In the genomic region with DNA sequence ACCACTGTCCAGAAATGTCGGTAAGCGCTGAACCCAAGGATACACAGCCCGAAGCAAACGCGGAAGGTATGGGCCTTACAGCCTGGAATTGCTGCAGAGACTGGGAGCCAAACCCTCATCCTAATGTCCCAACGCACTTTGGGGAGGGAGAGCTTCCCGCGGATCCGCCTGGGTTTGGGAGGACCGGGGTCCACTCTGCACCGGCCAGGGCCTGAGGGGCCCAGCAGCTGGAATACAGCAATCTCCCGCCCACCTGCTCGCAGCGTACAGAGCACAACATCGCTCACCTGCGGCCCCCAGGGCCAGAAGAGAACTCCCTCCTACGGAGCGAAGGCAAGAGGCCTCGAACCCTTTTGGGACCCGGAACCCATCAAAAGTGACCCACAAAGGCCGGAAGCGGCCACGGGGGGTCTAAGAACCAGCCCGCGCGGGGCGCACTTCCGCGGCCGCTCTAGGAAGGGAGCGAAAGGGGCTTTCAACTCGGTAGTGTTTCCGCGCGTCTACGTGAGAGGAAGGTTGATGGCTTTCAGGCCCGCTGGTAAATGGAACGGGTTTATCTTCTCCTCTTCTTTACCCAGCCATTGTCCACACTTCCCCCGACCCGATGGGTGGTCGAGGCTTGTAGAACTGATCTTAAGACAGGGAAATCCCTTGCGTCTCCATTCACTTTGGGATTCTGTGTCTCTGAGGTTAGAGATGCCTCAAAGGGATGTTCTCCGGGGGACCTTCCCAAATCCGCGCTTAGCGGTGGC, we compare ENCODE assay signal across 8 cellular contexts.
A peak's percentile ranks its signal among the peaks of the same experiment; 100 is the strongest.
DNase-seq lines count a peak whose midpoint lies in the region; TF ChIP-seq lines count a peak whose summit lies in the region.

A gene (minus strand): TSS at position 378 of the 752 bp plus-strand sequence. CDS start 1,342 bp downstream, outside the sequence.

- H3K36me3 ChIP-seq in HEK293 (ENCODE audit: control insufficient read depth in 2 of 2, insufficient read depth in 1 of 2, low read length in 2 of 2), result peaks cover 18 to 34% of the 10 kb centered on the region in 2 experiments; a peak in 2 of 3 replicates

- peak; percentile 94; the same call in 1 of the 2 replicates for TF ChIP-seq CTCF in HEK293 (tag by site-specific recombination; IDR thresholded peaks at IDR 0.05)
- TF ChIP-seq CTCF in astrocyte of the cerebellum (IDR thresholded peaks at IDR 0.05; ENCODE audit: low read depth, low read length, missing control alignments), result peak; percentile 79
- peak; percentile 49 for TF ChIP-seq CTCF in retinal pigment epithelial cell (conservative IDR thresholded peaks at IDR 0.05; ENCODE audit: low read depth, low read length)

- DNase-seq in GM04503 (ENCODE audit: low read depth), result peak; percentile 40
- DNase-seq in NCI-H1105 treated with DMSO at 0.1 percent for 48 hours (lab: John Stamatoyannopoulos, UW), result peak; percentile 87
- DNase-seq in T-helper 2 cell treated with Interferon-gamma antibody and Interleukin-4, amounts not matched to agents 5 μg/mL and 100 μg/mL, for 36 hours (ENCODE audit: low spot score), result peak; percentile 79
- DNase-seq in astrocyte of the cerebellum (ENCODE audit: low read depth), result peak; percentile 55
- peak; percentile 23 to 92 (median 70) for DNase-seq in hypothalamus (lab: John Stamatoyannopoulos, UW)
- peak; percentile 48 for DNase-seq in retinal pigment epithelial cell (ENCODE audit: low read depth)
- DNase-seq in LoVo (ENCODE audit: low spot score), result no peak

- CTCF ChIA-PET in HEK293 (lab: Yijun Ruan, JAX), result interaction anchor here (0.5 to 1.1 kb wide), 4 partner anchors 19 to 312 kb away, joined by 3 to 6 read pairs (median 4); no protein-coding TSS in a partner anchor

- H3K36me3 Mint-ChIP-seq in T-helper 2 cell treated with Interferon-gamma antibody and Interleukin-4, amounts not matched to agents 5 μg/mL and 100 μg/mL, for 36 hours (ENCODE audit: low read depth), result peaks cover 35% of the 10 kb centered on the region

- POLR2A ChIA-PET in HEK293 (lab: Yijun Ruan, JAX), result interaction anchor here (0.8 to 2.0 kb wide), 5 partner anchors 10 to 590 kb away, joined by 3 to 7 read pairs (median 4); a partner anchor contains a TSS

- H3K4me3 Mint-ChIP-seq in T-helper 2 cell treated with Interferon-gamma antibody and Interleukin-4, amounts not matched to agents 5 μg/mL and 100 μg/mL, for 36 hours, result peak within 1 kb of the TSS; percentile 88

- peak within 1 kb of the TSS; percentile 80 for H3K27ac Mint-ChIP-seq in T-helper 2 cell treated with Interferon-gamma antibody and Interleukin-4, amounts not matched to agents 5 μg/mL and 100 μg/mL, for 36 hours

- H3K27ac ChIP-seq in HEK293 (ENCODE audit: extremely low read depth, low read depth, low read length), result peak within 1 kb of the TSS; percentile 75

- H3K9me3 Mint-ChIP-seq in T-helper 2 cell treated with Interferon-gamma antibody and Interleukin-4, amounts not matched to agents 5 μg/mL and 100 μg/mL, for 36 hours, result peaks cover 11% of the 10 kb centered on the region

- H3K9me3 ChIP-seq in HEK293 (ENCODE audit: control insufficient read depth, insufficient read depth, low read depth, low read length), result no peaks in the 10 kb centered on the region

- H3K4me1 ChIP-seq in HEK293 (ENCODE audit: control insufficient read depth, insufficient read depth, low read length), result 0 out of 2 replicates have a peak, but pooled peaks cover 4% of the 10 kb centered on the region

- H3K4me3 ChIP-seq in HEK293 (ENCODE audit: low read depth, low read length) (peak within 1 kb of the TSS; percentile 72), astrocyte of the cerebellum (ENCODE audit: low read depth, low read length) (peak within 1 kb of the TSS; percentile 93), retinal pigment epithelial cell (ENCODE audit: low read length) (peak within 1 kb of the TSS; percentile 96)

- peaks cover 21% of the 10 kb centered on the region for H3K27me3 Mint-ChIP-seq in T-helper 2 cell treated with Interferon-gamma antibody and Interleukin-4, amounts not matched to agents 5 μg/mL and 100 μg/mL, for 36 hours (ENCODE audit: low read depth)

- peaks cover 40% of the 10 kb centered on the region for H3K4me1 Mint-ChIP-seq in T-helper 2 cell treated with Interferon-gamma antibody and Interleukin-4, amounts not matched to agents 5 μg/mL and 100 μg/mL, for 36 hours (ENCODE audit: low read depth)

- in situ Hi-C loops in astrocyte of the cerebellum (cut with HindIII; ENCODE audit: low sequenced_read_pairs), result no loop called here

TF ChIP-seq in HEK293, 187 proteins besides CTCF, POLR2A, EP300 and RAD21 (continues in another document):
- TF ChIP-seq, protein P1, sequence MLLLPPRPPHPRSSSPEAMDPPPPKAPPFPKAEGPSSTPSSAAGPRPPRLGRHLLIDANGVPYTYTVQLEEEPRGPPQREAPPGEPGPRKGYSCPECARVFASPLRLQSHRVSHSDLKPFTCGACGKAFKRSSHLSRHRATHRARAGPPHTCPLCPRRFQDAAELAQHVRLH (tag by site-specific recombination; IDR thresholded peaks at IDR 0.05), result peak; percentile 93
- TF ChIP-seq, protein P2, sequence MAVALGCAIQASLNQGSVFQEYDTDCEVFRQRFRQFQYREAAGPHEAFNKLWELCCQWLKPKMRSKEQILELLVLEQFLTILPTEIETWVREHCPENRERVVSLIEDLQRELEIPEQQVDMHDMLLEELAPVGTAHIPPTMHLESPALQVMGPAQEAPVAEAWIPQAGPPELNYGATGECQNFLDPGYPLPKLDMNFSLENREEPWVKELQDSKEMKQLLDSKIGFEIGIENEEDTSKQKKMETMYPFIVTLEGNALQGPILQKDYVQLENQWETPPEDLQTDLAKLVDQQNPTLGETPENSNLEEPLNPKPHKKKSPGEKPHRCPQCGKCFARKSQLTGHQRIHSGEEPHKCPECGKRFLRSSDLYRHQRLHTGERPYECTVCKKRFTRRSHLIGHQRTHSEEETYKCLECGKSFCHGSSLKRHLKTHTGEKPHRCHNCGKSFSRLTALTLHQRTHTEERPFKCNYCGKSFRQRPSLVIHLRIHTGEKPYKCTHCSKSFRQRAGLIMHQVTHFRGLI (tag by site-specific recombination; IDR thresholded peaks at IDR 0.05), result peak; percentile 54; the same call in 1 of the 2 replicates
- TF ChIP-seq ZNF157 (tag by site-specific recombination; IDR thresholded peaks at IDR 0.05), result no peak
- peak; percentile 52; the same call in 1 of the 2 replicates for TF ChIP-seq SCRT2 (tag by site-specific recombination; IDR thresholded peaks at IDR 0.05)
- peak; percentile 92 for TF ChIP-seq ZNF324 (tag by site-specific recombination; IDR thresholded peaks at IDR 0.05)
- TF ChIP-seq ZNF549 (tag by site-specific recombination; IDR thresholded peaks at IDR 0.05), result no peak
- TF ChIP-seq, protein P3, sequence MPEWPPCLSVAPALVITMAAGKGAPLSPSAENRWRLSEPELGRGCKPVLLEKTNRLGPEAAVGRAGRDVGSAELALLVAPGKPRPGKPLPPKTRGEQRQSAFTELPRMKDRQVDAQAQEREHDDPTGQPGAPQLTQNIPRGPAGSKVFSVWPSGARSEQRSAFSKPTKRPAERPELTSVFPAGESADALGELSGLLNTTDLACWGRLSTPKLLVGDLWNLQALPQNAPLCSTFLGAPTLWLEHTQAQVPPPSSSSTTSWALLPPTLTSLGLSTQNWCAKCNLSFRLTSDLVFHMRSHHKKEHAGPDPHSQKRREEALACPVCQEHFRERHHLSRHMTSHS (tag by site-specific recombination; IDR thresholded peaks at IDR 0.05), result no peak
- TF ChIP-seq GLI4 (tag by site-specific recombination; IDR thresholded peaks at IDR 0.05), result no peak
- peak; percentile 55 for TF ChIP-seq WT1 (tag by site-specific recombination; IDR thresholded peaks at IDR 0.05)
- no peak for TF ChIP-seq ZNF571 (tag by site-specific recombination; IDR thresholded peaks at IDR 0.05)
- no peak for TF ChIP-seq ZNF155 (tag by site-specific recombination; IDR thresholded peaks at IDR 0.05)
- TF ChIP-seq ZNF133 (tag by site-specific recombination; IDR thresholded peaks at IDR 0.05), result no peak
- TF ChIP-seq ZNF747 (tag by site-specific recombination; IDR thresholded peaks at IDR 0.05), result no peak
- TF ChIP-seq ZNF621 (tag by site-specific recombination; IDR thresholded peaks at IDR 0.05), result no peak
- TF ChIP-seq EGR2 (tag by site-specific recombination; IDR thresholded peaks at IDR 0.05; ENCODE audit: low read depth), result peak; percentile 71
- TF ChIP-seq ZNF501 (tag by site-specific recombination; IDR thresholded peaks at IDR 0.05), result peak; percentile 96
- no peak for TF ChIP-seq ZNF677 (tag by site-specific recombination; IDR thresholded peaks at IDR 0.05)
- TF ChIP-seq, protein P4, sequence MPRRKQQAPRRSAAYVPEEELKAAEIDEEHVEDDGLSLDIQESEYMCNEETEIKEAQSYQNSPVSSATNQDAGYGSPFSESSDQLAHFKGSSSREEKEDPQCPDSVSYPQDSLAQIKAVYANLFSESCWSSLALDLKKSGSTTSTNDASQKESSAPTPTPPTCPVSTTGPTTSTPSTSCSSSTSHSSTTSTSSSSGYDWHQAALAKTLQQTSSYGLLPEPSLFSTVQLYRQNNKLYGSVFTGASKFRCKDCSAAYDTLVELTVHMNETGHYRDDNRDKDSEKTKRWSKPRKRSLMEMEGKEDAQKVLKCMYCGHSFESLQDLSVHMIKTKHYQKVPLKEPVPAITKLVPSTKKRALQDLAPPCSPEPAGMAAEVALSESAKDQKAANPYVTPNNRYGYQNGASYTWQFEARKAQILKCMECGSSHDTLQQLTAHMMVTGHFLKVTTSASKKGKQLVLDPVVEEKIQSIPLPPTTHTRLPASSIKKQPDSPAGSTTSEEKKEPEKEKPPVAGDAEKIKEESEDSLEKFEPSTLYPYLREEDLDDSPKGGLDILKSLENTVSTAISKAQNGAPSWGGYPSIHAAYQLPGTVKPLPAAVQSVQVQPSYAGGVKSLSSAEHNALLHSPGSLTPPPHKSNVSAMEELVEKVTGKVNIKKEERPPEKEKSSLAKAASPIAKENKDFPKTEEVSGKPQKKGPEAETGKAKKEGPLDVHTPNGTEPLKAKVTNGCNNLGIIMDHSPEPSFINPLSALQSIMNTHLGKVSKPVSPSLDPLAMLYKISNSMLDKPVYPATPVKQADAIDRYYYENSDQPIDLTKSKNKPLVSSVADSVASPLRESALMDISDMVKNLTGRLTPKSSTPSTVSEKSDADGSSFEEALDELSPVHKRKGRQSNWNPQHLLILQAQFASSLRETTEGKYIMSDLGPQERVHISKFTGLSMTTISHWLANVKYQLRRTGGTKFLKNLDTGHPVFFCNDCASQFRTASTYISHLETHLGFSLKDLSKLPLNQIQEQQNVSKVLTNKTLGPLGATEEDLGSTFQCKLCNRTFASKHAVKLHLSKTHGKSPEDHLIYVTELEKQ (tag by site-specific recombination; IDR thresholded peaks at IDR 0.05; ENCODE audit: borderline replicate concordance), result no peak
- no peak for TF ChIP-seq ZNF350 (tag by site-specific recombination; IDR thresholded peaks at IDR 0.05)
